17 cellular contexts compared by ENCODE assay signal in genomic region chr16:27461483-27462171, GRCh38. TPM values are rescaled to one million over a fixed set of nuclear protein-coding genes. Genes with fewer than 3 reads are reported as not detected.
DNase-seq lines count a peak whose midpoint lies in the region; ATAC-seq and TF ChIP-seq lines count a peak whose summit lies in the region.
"Had no signal": no experiment of that assay in that cellular context is flagged by ENCODE, and none has a peak within 500 bp of the region (broad histone marks: within the 10 kb centered on the region; RNA-seq: fewer than 3 reads in every experiment).

No MANE protein-coding gene starts in this region.

- DNase-seq in AG04450 (ENCODE audit: low read depth, low spot score) = no peak
- peak; percentile 84 for DNase-seq in NCI-H1092 treated with DMSO at 0.1 percent for 48 hours (lab: John Stamatoyannopoulos, UW)
- DNase-seq in choroid plexus epithelial cell (ENCODE audit: low read depth) = peak; percentile 58
- no peak for DNase-seq in GOT3 (lab: John Stamatoyannopoulos, UW)
- DNase-seq in GM19238 (ENCODE audit: insufficient read length, low spot score) = no peak
- DNase-seq: activated gamma-delta T cell treated with Interleukin-2 at 50 U/mL for 16 hours; GF-D8; islet precursor cell; NCI-H1930; stimulated activated CD4-positive, alpha-beta T cell treated with anti-CD3 and anti-CD28 coated beads, Interleukin-1b, Interleukin-23, amount 100 ng/mL, for 48 hours; stimulated activated naive CD4-positive, alpha-beta T cell treated with Interleukin-2 at 50 U/mL for 16 hours had no signal

- no peak overlapping the region for H3K4me3 ChIP-seq in AG04450 (ENCODE audit: low read depth, low read length)
- H3K4me3 ChIP-seq in choroid plexus epithelial cell (ENCODE audit: low read depth, low read length) = no peak overlapping the region
- H3K4me3 ChIP-seq: neural progenitor cell had no signal

- no peak for ATAC-seq in HG03159 (IDR thresholded peaks at IDR 0.05; ENCODE audit: unreplicated experiment)
- ATAC-seq in GM21447 (IDR thresholded peaks at IDR 0.05; ENCODE audit: unreplicated experiment) = no peak

- no peak overlapping the region for H3K4me3 Mint-ChIP-seq in nephron
- H3K4me3 Mint-ChIP-seq: neural progenitor cell; T-helper 2 cell treated with Interferon-gamma antibody and Interleukin-4, amounts not matched to agents 5 μg/mL and 100 μg/mL, for 36 hours had no signal

- H3K36me3 Mint-ChIP-seq in nephron (ENCODE audit: low read depth) = peaks cover 41% of the 10 kb centered on the region

- POLR2A ChIA-PET in AG04450 (lab: Yijun Ruan, JAX) = no interaction called here

- no peaks in the 10 kb centered on the region for H3K27me3 Mint-ChIP-seq in nephron (ENCODE audit: low read depth)

- H3K4me1 Mint-ChIP-seq in nephron = peaks cover 24% of the 10 kb centered on the region

- H3K9me3 ChIP-seq in AG04450 (ENCODE audit: control insufficient read depth, insufficient read depth, low read length) = no peaks in the 10 kb centered on the region; the same call in 1 of the 2 replicates

- CTCF ChIA-PET in AG04450 (lab: Charles Lee) = interaction anchor here (0.9 kb wide), 1 partner anchor 352 kb away, joined by 3 read pairs; no protein-coding TSS in a partner anchor

- no peaks in the 10 kb centered on the region for H3K9me3 Mint-ChIP-seq in nephron
- H3K9me3 Mint-ChIP-seq: neural progenitor cell; T-helper 2 cell treated with Interferon-gamma antibody and Interleukin-4, amounts not matched to agents 5 μg/mL and 100 μg/mL, for 36 hours had no signal

- no peak for TF ChIP-seq CTCF in AG04450 (IDR thresholded peaks at IDR 0.05; ENCODE audit: low read depth, low read length)
- TF ChIP-seq CTCF in choroid plexus epithelial cell (conservative IDR thresholded peaks at IDR 0.05; ENCODE audit: low read depth, low read length) = no peak
- TF ChIP-seq CTCF in nephron (IDR thresholded peaks at IDR 0.05; ENCODE audit: unreplicated experiment in 3 of 3) = no peak

- H3K27ac Mint-ChIP-seq in nephron = peak overlapping the region; percentile 48 to 84 (median 60)
- H3K27ac Mint-ChIP-seq: neural progenitor cell; T-helper 2 cell treated with Interferon-gamma antibody and Interleukin-4, amounts not matched to agents 5 μg/mL and 100 μg/mL, for 36 hours had no signal

- no peaks in the 10 kb centered on the region for H3K27me3 ChIP-seq in AG04450 (ENCODE audit: control insufficient read depth, insufficient read depth, low read length)
- H3K27me3 ChIP-seq: neural progenitor cell had no signal

- H3K27ac ChIP-seq in AG04450 (ENCODE audit: low read depth, low read length) = peak overlapping the region; percentile 47
- H3K27ac ChIP-seq: C4-2B, neural progenitor cell had no signal

RNA-seq across cellular contexts. Expression of gene IL21R, which starts 59.7 kb away (rescaled TPM):
- polyA plus RNA-seq in AG04450 (2011; rRNA removed) = 0.52 and 0.57 TPM in 2 replicates
- 1.6 and 2.4 TPM in 2 replicates for polyA minus RNA-seq in AG04450 (2011; rRNA and poly(A)+ RNA removed)

Comparison
In these comparisons a context has a peak if more than half of its experiments do, and no peak if none do; other contexts are left out.
1. DNase-seq: peak in NCI-H1092 treated with DMSO at 0.1 percent for 48 hours (single experiment) and choroid plexus epithelial cell (single experiment); none in AG04450 (single experiment), GOT3 (single experiment) and GM19238 (single experiment).